Comparison of ENCODE assay signal across 1 cellular context in the genomic region with DNA sequence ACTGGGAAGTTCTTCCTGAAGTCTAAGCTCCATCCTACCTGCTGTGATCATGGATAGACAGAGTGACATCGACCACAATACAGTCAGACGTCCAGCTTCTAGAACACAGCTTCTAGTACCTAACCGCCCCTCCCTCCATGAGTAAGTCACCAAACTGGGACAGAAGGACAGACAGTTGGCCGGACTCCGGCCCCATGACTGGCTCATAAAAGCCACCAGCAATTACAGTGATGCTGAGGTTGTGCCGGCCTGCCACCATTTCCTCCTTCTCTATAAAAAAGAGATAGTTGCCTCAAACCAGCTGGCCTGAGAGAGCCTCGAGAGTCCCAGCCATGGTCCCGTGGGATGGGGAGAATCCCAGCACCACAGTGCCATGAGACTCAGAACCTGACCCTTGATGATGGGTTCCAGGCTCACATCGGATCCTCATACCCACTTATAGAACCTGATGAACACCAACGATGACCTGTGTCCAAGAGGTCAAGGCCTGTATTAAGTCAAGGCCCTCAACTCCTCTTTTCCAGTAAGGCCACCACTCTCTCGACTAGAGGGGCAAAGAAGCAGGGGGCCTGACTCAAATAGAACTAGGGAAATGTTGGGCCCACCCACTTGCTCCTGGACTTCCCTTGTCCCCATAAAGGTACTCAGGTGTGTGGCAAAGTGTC.
TF ChIP-seq lines count a peak whose summit lies in the region.

No MANE protein-coding gene starts in this region.

TF ChIP-seq in GM23338, 12 proteins besides CTCF, POLR2A, EP300 and RAD21:
- TF ChIP-seq, protein P1, sequence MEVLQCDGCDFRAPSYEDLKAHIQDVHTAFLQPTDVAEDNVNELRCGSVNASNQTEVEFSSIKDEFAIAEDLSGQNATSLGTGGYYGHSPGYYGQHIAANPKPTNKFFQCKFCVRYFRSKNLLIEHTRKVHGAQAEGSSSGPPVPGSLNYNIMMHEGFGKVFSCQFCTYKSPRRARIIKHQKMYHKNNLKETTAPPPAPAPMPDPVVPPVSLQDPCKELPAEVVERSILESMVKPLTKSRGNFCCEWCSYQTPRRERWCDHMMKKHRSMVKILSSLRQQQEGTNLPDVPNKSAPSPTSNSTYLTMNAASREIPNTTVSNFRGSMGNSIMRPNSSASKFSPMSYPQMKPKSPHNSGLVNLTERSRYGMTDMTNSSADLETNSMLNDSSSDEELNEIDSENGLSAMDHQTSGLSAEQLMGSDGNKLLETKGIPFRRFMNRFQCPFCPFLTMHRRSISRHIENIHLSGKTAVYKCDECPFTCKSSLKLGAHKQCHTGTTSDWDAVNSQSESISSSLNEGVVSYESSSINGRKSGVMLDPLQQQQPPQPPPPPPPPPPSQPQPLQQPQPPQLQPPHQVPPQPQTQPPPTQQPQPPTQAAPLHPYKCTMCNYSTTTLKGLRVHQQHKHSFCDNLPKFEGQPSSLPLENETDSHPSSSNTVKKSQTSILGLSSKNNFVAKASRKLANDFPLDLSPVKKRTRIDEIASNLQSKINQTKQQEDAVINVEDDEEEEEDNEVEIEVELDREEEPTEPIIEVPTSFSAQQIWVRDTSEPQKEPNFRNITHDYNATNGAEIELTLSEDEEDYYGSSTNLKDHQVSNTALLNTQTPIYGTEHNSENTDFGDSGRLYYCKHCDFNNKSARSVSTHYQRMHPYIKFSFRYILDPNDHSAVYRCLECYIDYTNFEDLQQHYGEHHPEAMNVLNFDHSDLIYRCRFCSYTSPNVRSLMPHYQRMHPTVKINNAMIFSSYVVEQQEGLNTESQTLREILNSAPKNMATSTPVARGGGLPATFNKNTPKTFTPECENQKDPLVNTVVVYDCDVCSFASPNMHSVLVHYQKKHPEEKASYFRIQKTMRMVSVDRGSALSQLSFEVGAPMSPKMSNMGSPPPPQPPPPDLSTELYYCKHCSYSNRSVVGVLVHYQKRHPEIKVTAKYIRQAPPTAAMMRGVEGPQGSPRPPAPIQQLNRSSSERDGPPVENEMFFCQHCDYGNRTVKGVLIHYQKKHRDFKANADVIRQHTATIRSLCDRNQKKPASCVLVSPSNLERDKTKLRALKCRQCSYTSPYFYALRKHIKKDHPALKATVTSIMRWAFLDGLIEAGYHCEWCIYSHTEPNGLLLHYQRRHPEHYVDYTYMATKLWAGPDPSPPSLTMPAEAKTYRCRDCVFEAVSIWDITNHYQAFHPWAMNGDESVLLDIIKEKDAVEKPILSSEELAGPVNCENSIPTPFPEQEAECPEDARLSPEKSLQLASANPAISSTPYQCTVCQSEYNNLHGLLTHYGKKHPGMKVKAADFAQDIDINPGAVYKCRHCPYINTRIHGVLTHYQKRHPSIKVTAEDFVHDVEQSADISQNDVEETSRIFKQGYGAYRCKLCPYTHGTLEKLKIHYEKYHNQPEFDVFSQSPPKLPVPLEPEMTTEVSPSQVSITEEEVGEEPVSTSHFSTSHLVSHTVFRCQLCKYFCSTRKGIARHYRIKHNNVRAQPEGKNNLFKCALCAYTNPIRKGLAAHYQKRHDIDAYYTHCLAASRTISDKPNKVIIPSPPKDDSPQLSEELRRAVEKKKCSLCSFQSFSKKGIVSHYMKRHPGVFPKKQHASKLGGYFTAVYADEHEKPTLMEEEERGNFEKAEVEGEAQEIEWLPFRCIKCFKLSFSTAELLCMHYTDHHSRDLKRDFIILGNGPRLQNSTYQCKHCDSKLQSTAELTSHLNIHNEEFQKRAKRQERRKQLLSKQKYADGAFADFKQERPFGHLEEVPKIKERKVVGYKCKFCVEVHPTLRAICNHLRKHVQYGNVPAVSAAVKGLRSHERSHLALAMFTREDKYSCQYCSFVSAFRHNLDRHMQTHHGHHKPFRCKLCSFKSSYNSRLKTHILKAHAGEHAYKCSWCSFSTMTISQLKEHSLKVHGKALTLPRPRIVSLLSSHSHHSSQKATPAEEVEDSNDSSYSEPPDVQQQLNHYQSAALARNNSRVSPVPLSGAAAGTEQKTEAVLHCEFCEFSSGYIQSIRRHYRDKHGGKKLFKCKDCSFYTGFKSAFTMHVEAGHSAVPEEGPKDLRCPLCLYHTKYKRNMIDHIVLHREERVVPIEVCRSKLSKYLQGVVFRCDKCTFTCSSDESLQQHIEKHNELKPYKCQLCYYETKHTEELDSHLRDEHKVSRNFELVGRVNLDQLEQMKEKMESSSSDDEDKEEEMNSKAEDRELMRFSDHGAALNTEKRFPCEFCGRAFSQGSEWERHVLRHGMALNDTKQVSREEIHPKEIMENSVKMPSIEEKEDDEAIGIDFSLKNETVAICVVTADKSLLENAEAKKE (CRISPR knock-in tag; IDR thresholded peaks at IDR 0.05) = no peak
- TF ChIP-seq POLR2AphosphoS5 (IDR thresholded peaks at IDR 0.05; ENCODE audit: low read depth) (no peak), NANOG (IDR thresholded peaks at IDR 0.05; ENCODE audit: borderline replicate concordance) (no peak)
TF ChIP-seq in GM23338: peak in this region for 0.
